ENCODE assay signal across 13 cellular contexts in genomic region chr6:104896914-104897313, GRCh38. TPM values are rescaled to one million over a fixed set of nuclear protein-coding genes. Genes with fewer than 3 reads are reported as not detected.
DNase-seq lines count a peak whose midpoint lies in the region; ATAC-seq and TF ChIP-seq lines count a peak whose summit lies in the region.
"Had no signal": no experiment of that assay in that cellular context is flagged by ENCODE, and none has a peak within 500 bp of the region (broad histone marks: within the 10 kb centered on the region; RNA-seq: fewer than 3 reads in every experiment).

No MANE protein-coding gene starts in this region.

- TF ChIP-seq CTCF in astrocyte of the spinal cord (IDR thresholded peaks at IDR 0.05; ENCODE audit: low read depth, low read length) (peak; percentile 36), parathyroid adenoma (IDR thresholded peaks at IDR 0.05) (peak; percentile 12), mesothelial cell of epicardium (IDR thresholded peaks at IDR 0.05; ENCODE audit: unreplicated experiment) (no peak)

- in situ Hi-C loops in KBM-7 (cut with MboI; ENCODE audit: low pct_unique_long_range_greater_than_20kb, low sequenced_read_pairs) = no loop called here
- in situ Hi-C loops in astrocyte of the spinal cord (cut with HindIII; ENCODE audit: low sequenced_read_pairs) = no loop called here

- no peaks in the 10 kb centered on the region for H3K36me3 Mint-ChIP-seq in mesothelial cell of epicardium
- H3K36me3 Mint-ChIP-seq: natural killer cell, T-cell had no signal

- H3K27ac Mint-ChIP-seq in mesothelial cell of epicardium = no peak overlapping the region
- H3K27ac Mint-ChIP-seq: natural killer cell, T-cell had no signal

- H3K9ac ChIP-seq in parathyroid adenoma = no peak overlapping the region

- H3K9me3 Mint-ChIP-seq in mesothelial cell of epicardium = peaks cover 5% of the 10 kb centered on the region

- H3K4me2 ChIP-seq in parathyroid adenoma (ENCODE audit: low read length) = no peak overlapping the region

- DNase-seq in SKM-1 (lab: John Stamatoyannopoulos, UW; ENCODE audit: unreplicated experiment) (peak; percentile 2), SKM-1 treated with dmso at 0.1 percent for 144 hours (lab: John Stamatoyannopoulos, UW; ENCODE audit: unreplicated experiment) (no peak), KBM-7 (peak; percentile 16), astrocyte of the spinal cord (ENCODE audit: low read depth, low spot score) (peak; percentile 6), mesothelial cell of epicardium (ENCODE audit: low spot score in 2 of 2, unreplicated experiment in 2 of 2) (no peak)
- no peak for DNase-seq in activated T-cell treated with anti-CD3 and anti-CD28 coated beads, Interleukin-2, amount 50 U/mL, for 48 hours
- DNase-seq: amniotic stem cell; natural killer cell; stimulated activated naive CD4-positive, alpha-beta T cell; T-cell had no signal

- no peaks in the 10 kb centered on the region for H3K9me3 ChIP-seq in parathyroid adenoma (ENCODE audit: control insufficient read depth, low read length)

- H3K27me3 ChIP-seq in parathyroid adenoma (ENCODE audit: control insufficient read depth, insufficient read depth, low read length) = no peaks in the 10 kb centered on the region

- no peaks in the 10 kb centered on the region for H3K36me3 ChIP-seq in parathyroid adenoma (ENCODE audit: control insufficient read depth, insufficient read depth, low read length)

- H3K4me3 Mint-ChIP-seq in mesothelial cell of epicardium = no peak overlapping the region
- H3K4me3 Mint-ChIP-seq: natural killer cell, T-cell had no signal

- H2AFZ ChIP-seq in parathyroid adenoma = no peak overlapping the region

- ATAC-seq in HG03354 (IDR thresholded peaks at IDR 0.05; ENCODE audit: poor library complexity, severe bottlenecking, unreplicated experiment) = no peak
- ATAC-seq: natural killer cell, T-cell had no signal

- H3K4me1 ChIP-seq in parathyroid adenoma = no peaks in the 10 kb centered on the region

- H3K79me2 ChIP-seq in parathyroid adenoma = no peaks in the 10 kb centered on the region

- no peaks in the 10 kb centered on the region for H3K27me3 Mint-ChIP-seq in mesothelial cell of epicardium (ENCODE audit: low read depth)

- H3K4me3 ChIP-seq in astrocyte of the spinal cord (ENCODE audit: low read depth, low read length) (no peak overlapping the region), parathyroid adenoma (ENCODE audit: low read depth, low read length) (no peak overlapping the region)

- H3K4me1 Mint-ChIP-seq in mesothelial cell of epicardium = no peaks in the 10 kb centered on the region
- H3K4me1 Mint-ChIP-seq: natural killer cell, T-cell had no signal

- H3K27ac ChIP-seq in parathyroid adenoma = no peak overlapping the region
- H3K27ac ChIP-seq: epithelial cell of prostate had no signal

RNA-seq across cellular contexts. Expression of gene HACE1, which starts 37.2 kb away (rescaled TPM):
- 24.5 to 25.9 TPM (median 24.7 TPM) in 3 replicates for total RNA-seq in mesothelial cell of epicardium

RNA-seq across cellular contexts. Expression of gene LIN28B, which starts 60.0 kb away (rescaled TPM):
- 18.1 to 19.7 TPM (median 19.3 TPM) in 3 replicates for total RNA-seq in mesothelial cell of epicardium
- total RNA-seq: natural killer cell had no signal

Comparison
In these comparisons a context has a peak if more than half of its experiments do, and no peak if none do; other contexts are left out.
1. DNase-seq: peak in SKM-1 (single experiment), KBM-7 (single experiment) and astrocyte of the spinal cord (single experiment); none in SKM-1 treated with dmso at 0.1 percent for 144 hours (single experiment), mesothelial cell of epicardium (0 of 2) and activated T-cell treated with anti-CD3 and anti-CD28 coated beads, Interleukin-2, amount 50 U/mL, for 48 hours (0 of 2).